Comparison of ENCODE assay signal across 8 cellular contexts in the genomic region with DNA sequence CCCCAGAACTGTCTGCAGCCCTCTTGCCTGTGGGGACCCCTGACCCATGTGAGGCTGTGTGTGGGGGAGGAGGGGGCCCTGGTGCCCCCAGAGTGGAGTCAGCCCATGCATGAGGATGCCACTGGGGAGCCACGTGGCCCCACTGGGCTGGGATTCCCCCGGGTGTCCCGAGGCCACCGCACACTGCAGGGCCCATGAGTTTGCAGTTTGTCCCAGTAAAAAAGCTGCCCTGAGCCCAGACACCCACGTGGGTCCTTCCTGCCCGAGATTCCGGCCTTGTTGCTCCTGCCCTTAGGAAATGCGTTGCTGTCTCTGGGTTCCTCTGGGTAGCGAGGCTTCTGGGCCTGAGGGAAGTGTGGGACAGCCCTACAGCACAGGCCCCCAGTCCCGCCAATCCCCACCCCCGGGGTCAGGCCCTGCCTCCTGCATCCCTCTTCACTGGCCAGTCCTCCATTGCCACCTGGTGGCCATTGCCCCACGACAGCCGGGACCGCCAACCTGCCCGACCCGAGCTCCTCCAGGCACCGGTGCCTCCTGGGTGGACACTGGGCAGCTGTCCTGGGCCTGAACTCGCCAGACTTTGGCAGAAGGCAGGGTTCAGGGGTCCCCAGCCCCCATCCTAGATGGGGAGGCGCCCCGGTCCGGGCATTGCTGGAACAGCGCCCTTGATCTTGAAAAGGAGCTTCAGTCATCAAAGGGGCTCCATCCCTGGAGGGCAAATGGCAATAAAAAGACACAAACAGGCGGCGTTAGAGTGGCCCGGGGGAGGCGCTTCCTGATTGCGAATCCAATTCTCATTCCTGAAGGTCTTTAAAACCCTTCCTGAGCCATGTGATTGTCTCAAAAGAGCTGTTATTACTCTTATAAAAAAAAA. TPM values are rescaled to one million over a fixed set of nuclear protein-coding genes. Genes with fewer than 3 reads are reported as not detected.
DNase-seq lines count a peak whose midpoint lies in the region; ATAC-seq and TF ChIP-seq lines count a peak whose summit lies in the region.

No MANE protein-coding gene starts in this region.

- peaks cover 1% of the 10 kb centered on the region for H3K4me1 Mint-ChIP-seq in progenitor cell of endocrine pancreas (ENCODE audit: low read depth)

- H3K36me3 Mint-ChIP-seq in progenitor cell of endocrine pancreas (ENCODE audit: insufficient read depth), result no peaks in the 10 kb centered on the region

- intact Hi-C loops in Right ventricle myocardium inferior (cut with DNase I) (loop anchor here (1.0 to 5.0 kb wide), 3 partner anchors 78 to 487 kb away; no protein-coding TSS in a partner anchor), uterus (cut with DNase I; ENCODE audit: low total_unique reads) (loop anchor here (10.0 kb wide), 1 partner anchor 429 kb away; a partner anchor contains a TSS)

- no peaks in the 10 kb centered on the region for H3K9me3 ChIP-seq in uterus

- TF ChIP-seq CTCF in progenitor cell of endocrine pancreas (IDR thresholded peaks at IDR 0.05; ENCODE audit: unreplicated experiment) (peak; percentile 90), uterus (IDR thresholded peaks at IDR 0.05) (peak; percentile 46 to 85 (median 76))

- peaks cover 31% of the 10 kb centered on the region for H3K27me3 Mint-ChIP-seq in progenitor cell of endocrine pancreas

- H3K4me3 ChIP-seq in uterus, result no peak overlapping the region

- H3K27ac ChIP-seq in uterus, result no peak overlapping the region

- peak; percentile 72 for ATAC-seq in Right ventricle myocardium inferior
- ATAC-seq in GM18511 (IDR thresholded peaks at IDR 0.05; ENCODE audit: unreplicated experiment), result no peak

- peak; percentile 97 for TF ChIP-seq RAD21 in Ishikawa (IDR thresholded peaks at IDR 0.05; ENCODE audit: low read depth)

- H3K4me3 Mint-ChIP-seq in progenitor cell of endocrine pancreas (ENCODE audit: low read depth), result no peak overlapping the region

- TF ChIP-seq POLR2A in uterus (IDR thresholded peaks at IDR 0.05), result no peak

- H3K27ac Mint-ChIP-seq in progenitor cell of endocrine pancreas, result no peak overlapping the region

- in situ Hi-C loops in SK-MEL-5 (cut with HindIII; ENCODE audit: low pct_unique_long_range_greater_than_20kb, low sequenced_read_pairs), result no loop called here

- H3K27me3 ChIP-seq in uterus, result peaks cover 0 to 9% of the 10 kb centered on the region in 2 donors

- no peaks in the 10 kb centered on the region for H3K36me3 ChIP-seq in uterus

- no peak for TF ChIP-seq EP300 in Ishikawa (IDR thresholded peaks at IDR 0.05; ENCODE audit: borderline replicate concordance)

- DNase-seq in COLO668 (lab: John Stamatoyannopoulos, UW; ENCODE audit: unreplicated experiment), result peak; percentile 62
- peak; percentile 75 for DNase-seq in SK-MEL-5 (ENCODE audit: low read depth, low spot score)
- peak; percentile 72 for DNase-seq in activated naive CD4-positive, alpha-beta T cell treated with anti-CD3 and anti-CD28 coated beads, Interleukin-2, amount 50 U/mL, for 16 hours
- peak; percentile 13 for DNase-seq in Right ventricle myocardium inferior (ENCODE audit: missing footprints)
- peak; percentile 79 for DNase-seq in progenitor cell of endocrine pancreas (ENCODE audit: low spot score, unreplicated experiment)
- DNase-seq in uterus, result peak; percentile 47 to 51

- no peaks in the 10 kb centered on the region for H3K4me1 ChIP-seq in uterus

- no peaks in the 10 kb centered on the region for H3K9me3 Mint-ChIP-seq in progenitor cell of endocrine pancreas (ENCODE audit: low read depth)

TF ChIP-seq in Ishikawa, 13 proteins besides CTCF, POLR2A, EP300 and RAD21:
- no peak for TF ChIP-seq TCF12 (IDR thresholded peaks at IDR 0.05; ENCODE audit: low read depth)
- TF ChIP-seq, protein P1, sequence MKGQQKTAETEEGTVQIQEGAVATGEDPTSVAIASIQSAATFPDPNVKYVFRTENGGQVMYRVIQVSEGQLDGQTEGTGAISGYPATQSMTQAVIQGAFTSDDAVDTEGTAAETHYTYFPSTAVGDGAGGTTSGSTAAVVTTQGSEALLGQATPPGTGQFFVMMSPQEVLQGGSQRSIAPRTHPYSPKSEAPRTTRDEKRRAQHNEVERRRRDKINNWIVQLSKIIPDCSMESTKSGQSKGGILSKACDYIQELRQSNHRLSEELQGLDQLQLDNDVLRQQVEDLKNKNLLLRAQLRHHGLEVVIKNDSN (IDR thresholded peaks at IDR 0.05), result 0 out of 2 replicates have a peak, but pooled peaks have one; percentile 20
- TF ChIP-seq, protein P2, sequence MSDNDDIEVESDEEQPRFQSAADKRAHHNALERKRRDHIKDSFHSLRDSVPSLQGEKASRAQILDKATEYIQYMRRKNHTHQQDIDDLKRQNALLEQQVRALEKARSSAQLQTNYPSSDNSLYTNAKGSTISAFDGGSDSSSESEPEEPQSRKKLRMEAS (IDR thresholded peaks at IDR 0.05), result peak; percentile 19; the same call in 1 of the 2 replicates

RNA-seq across cellular contexts. Expression of a gene that starts 15.6 kb away (rescaled TPM):
- total RNA-seq in SK-MEL-5 (2014; rRNA removed; shearing (Covaris generic)), result not detected in 2 replicates
- polyA plus RNA-seq in SK-MEL-5 (2015; cell fraction: cytosol; rRNA removed), result not detected in 2 replicates
- polyA plus RNA-seq in SK-MEL-5 (2015; cell fraction: nucleus; rRNA removed), result not detected in 2 replicates
- total RNA-seq in Right ventricle myocardium inferior (40.0 TPM), progenitor cell of endocrine pancreas (not detected in 2 replicates), uterus (1 to 10 TPM in 1 of 4 donors, under 1 TPM in 2, not detected in 1; 0.21 to 2.1 (median 0.26) TPM)

RNA-seq across cellular contexts. Expression of a gene that starts 40.6 kb away (rescaled TPM):
- total RNA-seq in SK-MEL-5 (2014; rRNA removed; shearing (Covaris generic)), result 0.32 and 0.88 TPM in 2 replicates
- 0.88 and 1.4 TPM in 2 replicates for polyA plus RNA-seq in SK-MEL-5 (2015; cell fraction: cytosol; rRNA removed)
- polyA plus RNA-seq in SK-MEL-5 (2015; cell fraction: nucleus; rRNA removed), result 0.35 and 1.8 TPM in 2 replicates
- total RNA-seq in Right ventricle myocardium inferior (not detected), progenitor cell of endocrine pancreas (8.1 and 9.2 TPM in 2 replicates), uterus (1 to 10 TPM in 1 of 4 donors, not detected in 3; 2.3 TPM)

Comparison
In these comparisons a context has a peak if more than half of its experiments do, and no peak if none do; other contexts are left out.
1. DNase-seq: peak in every context shown above with its lines; median percentile 79 in progenitor cell of endocrine pancreas; 75 in SK-MEL-5; 72 in activated naive CD4-positive, alpha-beta T cell treated with anti-CD3 and anti-CD28 coated beads, Interleukin-2, amount 50 U/mL, for 16 hours; 62 in COLO668; 49 in uterus; 13 in Right ventricle myocardium inferior.
2. RNA of a gene that starts 15.6 kb away (total RNA-seq): 40.0 TPM in Right ventricle myocardium inferior (single experiment); 0.21 to 2.1 TPM in uterus, not detected in SK-MEL-5 and not detected in progenitor cell of endocrine pancreas; every median in the first group is over 10 times any median in the second.